In genomic region chr17:81295678-81296381, GRCh38 we compare ENCODE assay signal across 8 cellular contexts. TPM values are rescaled to one million over a fixed set of nuclear protein-coding genes. Genes with fewer than 3 reads are reported as not detected.
DNase-seq lines count a peak whose midpoint lies in the region; ATAC-seq and TF ChIP-seq lines count a peak whose summit lies in the region.

No MANE protein-coding gene starts in this region.

- peak; percentile 80 for DNase-seq in SIG-M5 treated with dmso at 0.1 percent for 504 hours (lab: John Stamatoyannopoulos, UW; ENCODE audit: unreplicated experiment)
- no peak for DNase-seq in SIG-M5 (lab: John Stamatoyannopoulos, UW)
- peak; percentile 41 for DNase-seq in NOMO-1 treated with dmso at 0.1 percent for 144 hours (lab: John Stamatoyannopoulos, UW; ENCODE audit: unreplicated experiment)
- peak; percentile 15 for DNase-seq in activated T-helper 1 cell treated with anti-CD3 and anti-CD28 coated beads, Interleukin-12 subunit alpha, Interleukin-12 subunit beta, Interleukin-2, Interleukin-4 antibody, amounts not matched to agents 30 ng/mL and 10 ng/mL and 1 ng/mL, durations not matched to agents 14 hours and 24 hours and 36 hours (ENCODE audit: low spot score)
- peak; percentile 46 for DNase-seq in fibroblast of villous mesenchyme (ENCODE audit: low read depth)
- peak; percentile 92 for DNase-seq in osteoblast (ENCODE audit: insufficient read length, low spot score, missing footprints)
- DNase-seq in amniotic stem cell (lab: John Stamatoyannopoulos, UW) = no peak

- H3K27ac ChIP-seq in osteoblast (ENCODE audit: low read depth, low read length) = peak overlapping the region; percentile 86

- peak overlapping the region; percentile 86 for H3K4me3 ChIP-seq in fibroblast of villous mesenchyme (ENCODE audit: low read depth, low read length)
- peak overlapping the region; percentile 91 for H3K4me3 ChIP-seq in osteoblast (ENCODE audit: insufficient read depth, low read length)

- no peaks in the 10 kb centered on the region for H3K9me3 Mint-ChIP-seq in activated T-helper 1 cell treated with anti-CD3 and anti-CD28 coated beads, Interleukin-12 subunit alpha, Interleukin-12 subunit beta, Interleukin-2, Interleukin-4 antibody, amounts not matched to agents 30 ng/mL and 10 ng/mL and 1 ng/mL, durations not matched to agents 14 hours and 24 hours and 36 hours

- no peaks in the 10 kb centered on the region for H3K27me3 Mint-ChIP-seq in activated T-helper 1 cell treated with anti-CD3 and anti-CD28 coated beads, Interleukin-12 subunit alpha, Interleukin-12 subunit beta, Interleukin-2, Interleukin-4 antibody, amounts not matched to agents 30 ng/mL and 10 ng/mL and 1 ng/mL, durations not matched to agents 14 hours and 24 hours and 36 hours (ENCODE audit: insufficient read depth)

- no peaks in the 10 kb centered on the region for H3K27me3 ChIP-seq in osteoblast (ENCODE audit: insufficient read depth, low read length)

- H3K4me1 Mint-ChIP-seq in activated T-helper 1 cell treated with anti-CD3 and anti-CD28 coated beads, Interleukin-12 subunit alpha, Interleukin-12 subunit beta, Interleukin-2, Interleukin-4 antibody, amounts not matched to agents 30 ng/mL and 10 ng/mL and 1 ng/mL, durations not matched to agents 14 hours and 24 hours and 36 hours (ENCODE audit: low read depth) = peaks cover 27% of the 10 kb centered on the region

- peaks cover 7% of the 10 kb centered on the region for H4K20me1 ChIP-seq in osteoblast (ENCODE audit: insufficient read depth, low read length)

- peaks cover 42% of the 10 kb centered on the region for H3K79me2 ChIP-seq in osteoblast (ENCODE audit: insufficient read depth, low read length)

- no peaks in the 10 kb centered on the region for H3K36me3 ChIP-seq in osteoblast (ENCODE audit: insufficient read depth, low read length)

- TF ChIP-seq CTCF in fibroblast of villous mesenchyme (IDR thresholded peaks at IDR 0.05; ENCODE audit: insufficient read depth, low read depth, low read length) (peak; percentile 43), osteoblast (IDR thresholded peaks at IDR 0.05; ENCODE audit: extremely low read depth, low read depth, low read length) (peak; percentile 33)

- peak overlapping the region; percentile 92 for H3K4me3 Mint-ChIP-seq in activated T-helper 1 cell treated with anti-CD3 and anti-CD28 coated beads, Interleukin-12 subunit alpha, Interleukin-12 subunit beta, Interleukin-2, Interleukin-4 antibody, amounts not matched to agents 30 ng/mL and 10 ng/mL and 1 ng/mL, durations not matched to agents 14 hours and 24 hours and 36 hours

- H3K4me1 ChIP-seq in osteoblast (ENCODE audit: insufficient read depth, low read length) = peaks cover 14% of the 10 kb centered on the region

- ATAC-seq in HG03196 (IDR thresholded peaks at IDR 0.05; ENCODE audit: unreplicated experiment) = peak; percentile 5

- peak overlapping the region; percentile 97 for H3K4me2 ChIP-seq in osteoblast (ENCODE audit: insufficient read depth, low read length)

- intact Hi-C loops in activated T-helper 1 cell treated with anti-CD3 and anti-CD28 coated beads, Interleukin-12 subunit alpha, Interleukin-12 subunit beta, Interleukin-2, Interleukin-4 antibody, amounts not matched to agents 30 ng/mL and 10 ng/mL and 1 ng/mL, durations not matched to agents 14 hours and 24 hours and 36 hours (cut with micrococcal nuclease) = loop anchor here (1.0 to 2.0 kb wide), 7 partner anchors 11 to 257 kb away; partner anchors contain the start of genes FAAP100, NDUFAF8 and TEPSIN

- no peaks in the 10 kb centered on the region for H3K9me3 ChIP-seq in osteoblast (ENCODE audit: low read depth, low read length)

- peak overlapping the region; percentile 97 for H2AFZ ChIP-seq in osteoblast (ENCODE audit: low read length)

- H3K27ac Mint-ChIP-seq in activated T-helper 1 cell treated with anti-CD3 and anti-CD28 coated beads, Interleukin-12 subunit alpha, Interleukin-12 subunit beta, Interleukin-2, Interleukin-4 antibody, amounts not matched to agents 30 ng/mL and 10 ng/mL and 1 ng/mL, durations not matched to agents 14 hours and 24 hours and 36 hours = peak overlapping the region; percentile 90

- H3K36me3 Mint-ChIP-seq in activated T-helper 1 cell treated with anti-CD3 and anti-CD28 coated beads, Interleukin-12 subunit alpha, Interleukin-12 subunit beta, Interleukin-2, Interleukin-4 antibody, amounts not matched to agents 30 ng/mL and 10 ng/mL and 1 ng/mL, durations not matched to agents 14 hours and 24 hours and 36 hours (ENCODE audit: low read depth) = peaks cover 3% of the 10 kb centered on the region

RNA-seq across cellular contexts. Expression of gene SLC38A10, which starts 0.7 kb away (rescaled TPM):
- total RNA-seq in activated T-helper 1 cell treated with anti-CD3 and anti-CD28 coated beads, Interleukin-12 subunit alpha, Interleukin-12 subunit beta, Interleukin-2, Interleukin-4 antibody, amounts not matched to agents 30 ng/mL and 10 ng/mL and 1 ng/mL, durations not matched to agents 14 hours and 24 hours and 36 hours = 99.7 and 101 TPM in 2 replicates
- 51.4 and 57.3 TPM in 2 replicates for total RNA-seq in fibroblast of villous mesenchyme
- total RNA-seq in osteoblast = 85.5 and 92.6 TPM in 2 replicates

RNA-seq across cellular contexts. Expression of gene NDUFAF8, which starts 56.7 kb away (rescaled TPM):
- total RNA-seq in activated T-helper 1 cell treated with anti-CD3 and anti-CD28 coated beads, Interleukin-12 subunit alpha, Interleukin-12 subunit beta, Interleukin-2, Interleukin-4 antibody, amounts not matched to agents 30 ng/mL and 10 ng/mL and 1 ng/mL, durations not matched to agents 14 hours and 24 hours and 36 hours = 71.9 and 78.3 TPM in 2 replicates
- total RNA-seq in fibroblast of villous mesenchyme (31.5 and 32.2 TPM in 2 replicates), osteoblast (19.9 and 28.0 TPM in 2 replicates)

RNA-seq across cellular contexts. Expression of gene TEPSIN, which starts 57.0 kb away (rescaled TPM):
- total RNA-seq in activated T-helper 1 cell treated with anti-CD3 and anti-CD28 coated beads, Interleukin-12 subunit alpha, Interleukin-12 subunit beta, Interleukin-2, Interleukin-4 antibody, amounts not matched to agents 30 ng/mL and 10 ng/mL and 1 ng/mL, durations not matched to agents 14 hours and 24 hours and 36 hours = 37.7 and 41.0 TPM in 2 replicates
- 13.2 and 17.7 TPM in 2 replicates for total RNA-seq in fibroblast of villous mesenchyme
- total RNA-seq in osteoblast = 16.6 and 18.0 TPM in 2 replicates

Comparison
In these comparisons a context has a peak if more than half of its experiments do, and no peak if none do; other contexts are left out.
1. DNase-seq: peak in SIG-M5 treated with dmso at 0.1 percent for 504 hours (single experiment), NOMO-1 treated with dmso at 0.1 percent for 144 hours (single experiment), activated T-helper 1 cell treated with anti-CD3 and anti-CD28 coated beads, Interleukin-12 subunit alpha, Interleukin-12 subunit beta, Interleukin-2, Interleukin-4 antibody, amounts not matched to agents 30 ng/mL and 10 ng/mL and 1 ng/mL, durations not matched to agents 14 hours and 24 hours and 36 hours (single experiment), fibroblast of villous mesenchyme (single experiment) and osteoblast (single experiment); none in SIG-M5 (single experiment) and amniotic stem cell (single experiment).